In genomic region chr2:43139996-43140621, GRCh38 we compare ENCODE assay signal across 10 cellular contexts.
DNase-seq lines count a peak whose midpoint lies in the region; ATAC-seq and TF ChIP-seq lines count a peak whose summit lies in the region.
"Had no signal": no experiment of that assay in that cellular context is flagged by ENCODE, and none has a peak within 500 bp of the region (broad histone marks: within the 10 kb centered on the region; RNA-seq: fewer than 3 reads in every experiment).

No MANE protein-coding gene starts in this region.

- H3K9me3 ChIP-seq in hepatocyte (ENCODE audit: low read depth), result no peaks in the 10 kb centered on the region
- H3K9me3 ChIP-seq: ascending aorta had no signal

- H3K79me2 ChIP-seq in hepatocyte, result no peaks in the 10 kb centered on the region

- H4K20me1 ChIP-seq in hepatocyte (ENCODE audit: insufficient read depth, poor library complexity, severe bottlenecking), result no peaks in the 10 kb centered on the region

- peak; percentile 64 for DNase-seq in Jurkat, Clone E6-1 (ENCODE audit: low read depth, low spot score)
- DNase-seq in activated naive CD8-positive, alpha-beta T cell treated with anti-CD3 and anti-CD28 coated beads for 36 hours, result no peak
- DNase-seq in hepatocyte (ENCODE audit: low spot score), result peak; percentile 2
- no peak for DNase-seq in stimulated activated naive CD8-positive, alpha-beta T cell treated with anti-CD3 and anti-CD28 coated beads, Interleukin-15, Interleukin-2, amounts not matched to agents 100 U/mL and 50 U/mL, for 24 hours
- DNase-seq in NCI-H1436 (lab: John Stamatoyannopoulos, UW), result no peak
- DNase-seq in GM20000 (ENCODE audit: low spot score), result no peak
- DNase-seq in NCI-H2196 (lab: John Stamatoyannopoulos, UW; ENCODE audit: unreplicated experiment), result no peak

- no peak overlapping the region for H3K4me2 ChIP-seq in hepatocyte

- H3K4me3 Mint-ChIP-seq in activated naive CD8-positive, alpha-beta T cell treated with anti-CD3 and anti-CD28 coated beads for 36 hours, result peak overlapping the region; percentile 32

- H3K27ac Mint-ChIP-seq in activated naive CD8-positive, alpha-beta T cell treated with anti-CD3 and anti-CD28 coated beads for 36 hours, result peak overlapping the region; percentile 86

- no peaks in the 10 kb centered on the region for H3K4me1 ChIP-seq in hepatocyte (ENCODE audit: insufficient read depth)
- H3K4me1 ChIP-seq: ascending aorta had no signal

- WGBS in hepatocyte (ENCODE audit: low lambda C conversion rate, missing lambda C conversion rate), result 64% methylated on average over 11 of the region's 11 CpGs

- H3K9me2 ChIP-seq in hepatocyte (replicated peaks; ENCODE audit: insufficient read depth), result no peaks in the 10 kb centered on the region

- H3K27me3 ChIP-seq in hepatocyte, result no peaks in the 10 kb centered on the region
- H3K27me3 ChIP-seq: ascending aorta had no signal

- peaks cover 2% of the 10 kb centered on the region for H3K9me3 Mint-ChIP-seq in activated naive CD8-positive, alpha-beta T cell treated with anti-CD3 and anti-CD28 coated beads for 36 hours

- ATAC-seq in stimulated activated naive CD8-positive, alpha-beta T cell treated with anti-CD3 and anti-CD28 coated beads, Interleukin-15, Interleukin-2, amounts not matched to agents 100 U/mL and 50 U/mL, for 24 hours, result peak; percentile 70
- ATAC-seq in HG02642 (IDR thresholded peaks at IDR 0.05; ENCODE audit: poor library complexity, unreplicated experiment), result no peak

- peaks cover 70% of the 10 kb centered on the region for H3K4me1 Mint-ChIP-seq in activated naive CD8-positive, alpha-beta T cell treated with anti-CD3 and anti-CD28 coated beads for 36 hours

- no peak overlapping the region for H2AFZ ChIP-seq in hepatocyte

- no peak overlapping the region for H3K4me3 ChIP-seq in Jurkat, Clone E6-1 (ENCODE audit: low read length)
- H3K4me3 ChIP-seq in hepatocyte, result no peak overlapping the region
- H3K4me3 ChIP-seq: ascending aorta had no signal

- peaks cover 10% of the 10 kb centered on the region for H3K36me3 Mint-ChIP-seq in activated naive CD8-positive, alpha-beta T cell treated with anti-CD3 and anti-CD28 coated beads for 36 hours

- H3K36me3 ChIP-seq in hepatocyte (replicated peaks; ENCODE audit: insufficient read depth, low read depth), result no peaks in the 10 kb centered on the region
- H3K36me3 ChIP-seq: ascending aorta had no signal

- no peaks in the 10 kb centered on the region for H3K27me3 Mint-ChIP-seq in activated naive CD8-positive, alpha-beta T cell treated with anti-CD3 and anti-CD28 coated beads for 36 hours

- TF ChIP-seq CTCF in hepatocyte (IDR thresholded peaks at IDR 0.05; ENCODE audit: poor library complexity) (no peak), GM20000 (IDR thresholded peaks at IDR 0.05; ENCODE audit: extremely low read depth, missing control alignments) (no peak)

- H3K27ac ChIP-seq in hepatocyte, result peak overlapping the region; percentile 59
- H3K27ac ChIP-seq: ascending aorta, HL-60 had no signal

Comparison
In these comparisons a context has a peak if more than half of its experiments do, and no peak if none do; other contexts are left out.
1. DNase-seq: peak in Jurkat, Clone E6-1 (single experiment) and hepatocyte (single experiment); none in activated naive CD8-positive, alpha-beta T cell treated with anti-CD3 and anti-CD28 coated beads for 36 hours (single experiment), stimulated activated naive CD8-positive, alpha-beta T cell treated with anti-CD3 and anti-CD28 coated beads, Interleukin-15, Interleukin-2, amounts not matched to agents 100 U/mL and 50 U/mL, for 24 hours (single experiment), NCI-H1436 (single experiment), GM20000 (single experiment) and NCI-H2196 (single experiment).